ENCODE assay signal across 8 cellular contexts in the genomic region with DNA sequence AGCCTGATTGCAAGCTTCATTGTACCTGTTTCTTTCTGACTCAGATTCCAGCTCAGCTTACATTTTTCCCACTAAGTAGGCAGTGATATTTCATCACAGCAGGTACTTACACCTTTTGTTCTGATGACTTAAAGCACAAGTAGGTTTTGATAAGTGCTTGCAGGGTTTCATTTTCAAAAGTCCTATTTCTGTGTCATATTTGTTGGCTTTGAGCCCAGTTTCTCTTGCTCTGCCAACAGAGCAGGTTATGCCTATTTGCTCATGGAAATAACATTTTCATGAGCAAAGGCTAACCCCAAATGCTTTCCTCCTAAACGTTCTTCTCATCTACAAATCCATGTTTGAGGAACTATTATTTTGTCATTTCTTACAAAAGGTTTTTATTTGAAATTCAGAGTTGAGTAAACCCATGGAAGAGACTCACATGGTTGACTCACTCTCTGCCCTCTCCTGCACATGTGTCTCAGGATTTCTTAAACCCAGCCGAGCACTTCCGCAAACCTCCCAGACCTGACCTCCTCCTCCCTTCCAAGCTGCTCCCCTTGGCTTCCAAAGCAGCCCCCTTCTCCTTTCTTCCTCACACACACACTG. TPM values are rescaled to one million over a fixed set of nuclear protein-coding genes. Genes with fewer than 3 reads are reported as not detected.
DNase-seq lines count a peak whose midpoint lies in the region; ATAC-seq, FAIRE-seq and TF ChIP-seq lines count a peak whose summit lies in the region.

No MANE protein-coding gene starts in this region.

- H2BK12ac ChIP-seq in mesenchymal stem cell (ENCODE audit: low read length in 2 of 2) = no peak overlapping the region

- H3K27ac Mint-ChIP-seq in CD4-positive, alpha-beta T cell = peak overlapping the region; percentile 82

- peaks cover 44% of the 10 kb centered on the region for H3K4me1 Mint-ChIP-seq in CD4-positive, alpha-beta T cell (ENCODE audit: low read depth)

- FAIRE-seq in GM19239 (lab: Jason Lieb, UNC) = peak; percentile 85

- no peak overlapping the region for H2BK15ac ChIP-seq in mesenchymal stem cell (ENCODE audit: low read depth, poor library complexity, severe bottlenecking)

- CTCF ChIA-PET in CD4-positive, alpha-beta T cell (lab: Charles Lee) = no interaction called here

- H2BK5ac ChIP-seq in mesenchymal stem cell (ENCODE audit: low read depth, low read length, poor library complexity, severe bottlenecking) = no peak overlapping the region

- H4K8ac ChIP-seq in mesenchymal stem cell (ENCODE audit: low read length) = no peak overlapping the region

- peak overlapping the region; percentile 8 for H3K9ac ChIP-seq in mesenchymal stem cell (ENCODE audit: low read length)

- no peak overlapping the region for H3K4me2 ChIP-seq in mesenchymal stem cell (ENCODE audit: low read length, poor library complexity, severe bottlenecking)

- H2AK5ac ChIP-seq in mesenchymal stem cell (ENCODE audit: low read length, severe bottlenecking) = no peak overlapping the region

- peak in 1 of 3 donors; percentile 14 for TF ChIP-seq POLR2A in body of pancreas (IDR thresholded peaks at IDR 0.05)

- H3K27me3 ChIP-seq in CD4-positive, alpha-beta T cell (ENCODE audit: control insufficient read depth, insufficient read depth, low read length) = no peaks in the 10 kb centered on the region
- H3K27me3 ChIP-seq in body of pancreas (no peaks in the 10 kb centered on the region), mesenchymal stem cell (ENCODE audit: control insufficient read depth in 1 of 2, insufficient read depth in 1 of 2, low read length in 2 of 2) (no peaks in the 10 kb centered on the region)

- H3K27ac ChIP-seq in CD4-positive, alpha-beta T cell (ENCODE audit: low read depth, low read length) = peak overlapping the region; percentile 0
- peak overlapping the region; percentile 70 to 91 (median 81) for H3K27ac ChIP-seq in body of pancreas
- H3K27ac ChIP-seq in mesenchymal stem cell (ENCODE audit: low read length, poor library complexity, severe bottlenecking) = no peak overlapping the region

- H4K91ac ChIP-seq in mesenchymal stem cell (ENCODE audit: low read length) = no peak overlapping the region

- H3K9me3 Mint-ChIP-seq in CD4-positive, alpha-beta T cell = no peaks in the 10 kb centered on the region

- no peaks in the 10 kb centered on the region for H3K27me3 Mint-ChIP-seq in CD4-positive, alpha-beta T cell

- H3K4me3 Mint-ChIP-seq in CD4-positive, alpha-beta T cell = peak overlapping the region; percentile 77

- H3K4me1 ChIP-seq in body of pancreas = peaks cover 34% of the 10 kb centered on the region
- peaks cover 8% of the 10 kb centered on the region for H3K4me1 ChIP-seq in mesenchymal stem cell (ENCODE audit: control insufficient read depth, insufficient read depth, low read depth, low read length)

- no peak overlapping the region for H3K23ac ChIP-seq in mesenchymal stem cell (ENCODE audit: low read length in 2 of 2)

- peak; percentile 65 for ATAC-seq in CD4-positive, alpha-beta T cell (ENCODE audit: poor library complexity)
- ATAC-seq in HG03432 (IDR thresholded peaks at IDR 0.05; ENCODE audit: unreplicated experiment) (peak; percentile 81), body of pancreas (peak; percentile 87), GM19023 (IDR thresholded peaks at IDR 0.05; ENCODE audit: unreplicated experiment) (no peak)

- intact Hi-C loops in CD4-positive, alpha-beta T cell (cut with DNase I, micrococcal nuclease) = no loop called here
- intact Hi-C loops in body of pancreas (cut with DNase I) = no loop called here

- no peak for TF ChIP-seq CTCF in CD4-positive, alpha-beta T cell (IDR thresholded peaks at IDR 0.05)
- no peak for TF ChIP-seq CTCF in body of pancreas (IDR thresholded peaks at IDR 0.05)

- no peak overlapping the region for H2AFZ ChIP-seq in mesenchymal stem cell (ENCODE audit: low read depth, low read length)

- H3K14ac ChIP-seq in mesenchymal stem cell (ENCODE audit: low read length in 2 of 2) = no peak overlapping the region

- no peak overlapping the region for H3K18ac ChIP-seq in mesenchymal stem cell (ENCODE audit: low read depth in 1 of 2, low read length in 2 of 2)

- DNase-seq in CD4-positive, alpha-beta T cell = no peak
- DNase-seq in GM19239 (ENCODE audit: insufficient read length, low spot score) (no peak), NCI-H526 treated with DMSO at 0.1 percent for 48 hours (lab: John Stamatoyannopoulos, UW) (peak; percentile 19), body of pancreas (peak; percentile 29 to 64 (median 47)), mesenchymal stem cell (peak; percentile 62), DMS 273 (lab: John Stamatoyannopoulos, UW; ENCODE audit: unreplicated experiment) (no peak)

- no peak overlapping the region for H3K4ac ChIP-seq in mesenchymal stem cell (ENCODE audit: low read depth in 1 of 2, low read length in 2 of 2)

- H3K36me3 Mint-ChIP-seq in CD4-positive, alpha-beta T cell (ENCODE audit: low read depth) = no peaks in the 10 kb centered on the region

- H3K4me3 ChIP-seq in body of pancreas = no peak overlapping the region
- H3K4me3 ChIP-seq in mesenchymal stem cell (ENCODE audit: insufficient read depth in 1 of 2, low read depth in 1 of 2, low read length in 2 of 2) = peak overlapping the region in 1 of 2 experiments; percentile 57

- WGBS in body of pancreas, 2 donors = 26 to 39% methylated on average over 3 of the region's 3 CpGs
- WGBS in mesenchymal stem cell = 42% methylated on average over 2 of the region's 3 CpGs

- POLR2A ChIA-PET in CD4-positive, alpha-beta T cell (lab: Charles Lee) = interaction anchor here (0.6 to 2.9 kb wide), 5 partner anchors 12 to 167 kb away, joined by 3 to 25 read pairs (median 4); partner anchors contain the start of gene LTA4H

- no peaks in the 10 kb centered on the region for H3K79me1 ChIP-seq in mesenchymal stem cell (replicated peaks; ENCODE audit: low read length, poor library complexity, severe bottlenecking)

- no peak overlapping the region for H2BK120ac ChIP-seq in mesenchymal stem cell (ENCODE audit: low read depth, low read length)

- H3K9me3 ChIP-seq in CD4-positive, alpha-beta T cell (ENCODE audit: control insufficient read depth, low read length) = no peaks in the 10 kb centered on the region
- no peaks in the 10 kb centered on the region for H3K9me3 ChIP-seq in body of pancreas
- no peaks in the 10 kb centered on the region for H3K9me3 ChIP-seq in mesenchymal stem cell (ENCODE audit: control insufficient read depth, low read length)

- H3K36me3 ChIP-seq in body of pancreas (replicated peaks in 1 of 2; ENCODE audit: insufficient read depth in 1 of 2, low read depth in 2 of 2) (no peaks in the 10 kb centered on the region), mesenchymal stem cell (ENCODE audit: control insufficient read depth in 1 of 2, insufficient read depth in 2 of 2, low read depth in 1 of 2, low read length in 2 of 2) (no peaks in the 10 kb centered on the region)

RNA-seq across cellular contexts. Expression of gene LTA4H, which starts 12.3 kb away (rescaled TPM):
- total RNA-seq in CD4-positive, alpha-beta T cell = 10 to 100 TPM; 43.0 to 44.0 TPM
- 10 to 100 TPM; 41.2 to 57.6 TPM for total RNA-seq in body of pancreas
- 80.6 TPM for polyA plus RNA-seq in mesenchymal stem cell (2013, experiment 1 of 2)
- 84.4 TPM for polyA plus RNA-seq in mesenchymal stem cell (2013, experiment 2 of 2)

RNA-seq across cellular contexts. Expression of gene HAL, which starts 51.6 kb away (rescaled TPM):
- total RNA-seq in CD4-positive, alpha-beta T cell = under 1 TPM; 0.25 to 0.95 TPM
- under 1 TPM in 1 of 2 donors, not detected in 1; 0.52 TPM for total RNA-seq in body of pancreas
- 0.01 TPM for polyA plus RNA-seq in mesenchymal stem cell (2013, experiment 1 of 2)
- polyA plus RNA-seq in mesenchymal stem cell (2013, experiment 2 of 2) = 0.05 TPM

Comparison
In these comparisons a context has a peak if more than half of its experiments do, and no peak if none do; other contexts are left out.
1. DNase-seq: peak in NCI-H526 treated with DMSO at 0.1 percent for 48 hours (single experiment), body of pancreas (4 of 4) and mesenchymal stem cell (single experiment); none in CD4-positive, alpha-beta T cell (0 of 10), GM19239 (single experiment) and DMS 273 (single experiment).